16 cellular contexts compared by ENCODE assay signal in genomic region chr18:35968278-35968880, GRCh38.
A peak's percentile ranks its signal among the peaks of the same experiment; 100 is the strongest.
DNase-seq lines count a peak whose midpoint lies in the region; ATAC-seq and TF ChIP-seq lines count a peak whose summit lies in the region.
"Had no signal": no experiment of that assay in that cellular context is flagged by ENCODE, and none has a peak within 500 bp of the region (broad histone marks: within the 10 kb centered on the region; RNA-seq: fewer than 3 reads in every experiment).

No MANE protein-coding gene starts in this region.

- no peak for TF ChIP-seq CTCF in NB4 (IDR thresholded peaks at IDR 0.05; ENCODE audit: low read depth, low read length)

- peak overlapping the region; percentile 90 for H3K27ac Mint-ChIP-seq in activated naive CD4-positive, alpha-beta T cell treated with anti-CD3 and anti-CD28 coated beads, Interleukin-2, amount 50 U/mL, for 24 hours
- H3K27ac Mint-ChIP-seq in activated T-helper 17 cell treated with anti-CD3 and anti-CD28 coated beads, Interleukin-2, amount 50 U/mL, for 72 hours: peak overlapping the region; percentile 52
- H3K27ac Mint-ChIP-seq in stimulated activated memory B cell treated with anti-CD40 and anti-IgM and Interleukin-4, amounts not matched to agents 10 μg/mL and 1 μg/mL and 100 μg/mL, for 72 hours: peak overlapping the region; percentile 3
- H3K27ac Mint-ChIP-seq: brain; dendritic cell treated with granulocyte-macrophage colony-stimulating factor and Interleukin-4, amounts not matched to agents 40 ng/mL and 50 ng/mL, for 4 days had no signal

- no peaks in the 10 kb centered on the region for H3K9me3 Mint-ChIP-seq in activated naive CD4-positive, alpha-beta T cell treated with anti-CD3 and anti-CD28 coated beads, Interleukin-2, amount 50 U/mL, for 24 hours
- no peaks in the 10 kb centered on the region for H3K9me3 Mint-ChIP-seq in activated T-helper 17 cell treated with anti-CD3 and anti-CD28 coated beads, Interleukin-2, amount 50 U/mL, for 72 hours
- no peaks in the 10 kb centered on the region for H3K9me3 Mint-ChIP-seq in stimulated activated memory B cell treated with anti-CD40 and anti-IgM and Interleukin-4, amounts not matched to agents 10 μg/mL and 1 μg/mL and 100 μg/mL, for 72 hours
- H3K9me3 Mint-ChIP-seq: dendritic cell treated with granulocyte-macrophage colony-stimulating factor and Interleukin-4, amounts not matched to agents 40 ng/mL and 50 ng/mL, for 4 days had no signal

- H3K27me3 Mint-ChIP-seq in activated naive CD4-positive, alpha-beta T cell treated with anti-CD3 and anti-CD28 coated beads, Interleukin-2, amount 50 U/mL, for 24 hours: no peaks in the 10 kb centered on the region
- no peaks in the 10 kb centered on the region for H3K27me3 Mint-ChIP-seq in activated T-helper 17 cell treated with anti-CD3 and anti-CD28 coated beads, Interleukin-2, amount 50 U/mL, for 72 hours
- H3K27me3 Mint-ChIP-seq in stimulated activated memory B cell treated with anti-CD40 and anti-IgM and Interleukin-4, amounts not matched to agents 10 μg/mL and 1 μg/mL and 100 μg/mL, for 72 hours: no peaks in the 10 kb centered on the region
- H3K27me3 Mint-ChIP-seq: dendritic cell treated with granulocyte-macrophage colony-stimulating factor and Interleukin-4, amounts not matched to agents 40 ng/mL and 50 ng/mL, for 4 days had no signal

- H3K36me3 Mint-ChIP-seq in activated naive CD4-positive, alpha-beta T cell treated with anti-CD3 and anti-CD28 coated beads, Interleukin-2, amount 50 U/mL, for 24 hours: peaks cover 3% of the 10 kb centered on the region
- peaks cover 9% of the 10 kb centered on the region for H3K36me3 Mint-ChIP-seq in activated T-helper 17 cell treated with anti-CD3 and anti-CD28 coated beads, Interleukin-2, amount 50 U/mL, for 72 hours (ENCODE audit: low read depth)
- no peaks in the 10 kb centered on the region for H3K36me3 Mint-ChIP-seq in stimulated activated memory B cell treated with anti-CD40 and anti-IgM and Interleukin-4, amounts not matched to agents 10 μg/mL and 1 μg/mL and 100 μg/mL, for 72 hours

- ATAC-seq in activated T-helper 17 cell treated with anti-CD3 and anti-CD28 coated beads, Interleukin-2, amount 50 U/mL, for 72 hours (replicated peaks): no peak
- no peak for ATAC-seq in stimulated activated memory B cell treated with anti-CD40 and anti-IgM and Interleukin-4, amounts not matched to agents 10 μg/mL and 1 μg/mL and 100 μg/mL, for 72 hours
- ATAC-seq: gastroesophageal sphincter had no signal

- no peak for TF ChIP-seq POLR2A in NB4 (IDR thresholded peaks at IDR 0.05; ENCODE audit: extremely low read depth, insufficient read length)

- H3K4me3 ChIP-seq in NB4 (ENCODE audit: low read depth, low read length): no peak overlapping the region
- H3K4me3 ChIP-seq: gastroesophageal sphincter, left ventricle myocardium inferior, ovary had no signal

- no peak for DNase-seq in activated naive CD4-positive, alpha-beta T cell treated with Interleukin-2 at 50 U/mL for 16 hours
- peak; percentile 32 for DNase-seq in NB4 (ENCODE audit: low read depth)
- DNase-seq in UCSD-AML1 (lab: John Stamatoyannopoulos, UW; ENCODE audit: unreplicated experiment): no peak
- DNase-seq in NCI-H2029 (lab: John Stamatoyannopoulos, UW): no peak
- DNase-seq in NCI-H146 (lab: John Stamatoyannopoulos, UW): no peak
- DNase-seq: left ventricle myocardium inferior, NCI-H2081 treated with DMSO at 0.1 percent for 48 hours, NCI-H510A treated with DMSO at 0.1 percent for 48 hours, ovary, SK-N-SH had no signal

- peak overlapping the region; percentile 20 for H3K4me3 Mint-ChIP-seq in activated naive CD4-positive, alpha-beta T cell treated with anti-CD3 and anti-CD28 coated beads, Interleukin-2, amount 50 U/mL, for 24 hours
- peak overlapping the region; percentile 98 for H3K4me3 Mint-ChIP-seq in activated T-helper 17 cell treated with anti-CD3 and anti-CD28 coated beads, Interleukin-2, amount 50 U/mL, for 72 hours
- no peak overlapping the region for H3K4me3 Mint-ChIP-seq in stimulated activated memory B cell treated with anti-CD40 and anti-IgM and Interleukin-4, amounts not matched to agents 10 μg/mL and 1 μg/mL and 100 μg/mL, for 72 hours
- H3K4me3 Mint-ChIP-seq: dendritic cell treated with granulocyte-macrophage colony-stimulating factor and Interleukin-4, amounts not matched to agents 40 ng/mL and 50 ng/mL, for 4 days had no signal

- H3K4me1 Mint-ChIP-seq in activated naive CD4-positive, alpha-beta T cell treated with anti-CD3 and anti-CD28 coated beads, Interleukin-2, amount 50 U/mL, for 24 hours: peaks cover 48% of the 10 kb centered on the region
- peaks cover 27% of the 10 kb centered on the region for H3K4me1 Mint-ChIP-seq in activated T-helper 17 cell treated with anti-CD3 and anti-CD28 coated beads, Interleukin-2, amount 50 U/mL, for 72 hours
- peaks cover 32% of the 10 kb centered on the region for H3K4me1 Mint-ChIP-seq in stimulated activated memory B cell treated with anti-CD40 and anti-IgM and Interleukin-4, amounts not matched to agents 10 μg/mL and 1 μg/mL and 100 μg/mL, for 72 hours

Comparison
In these comparisons a context has a peak if more than half of its experiments do, and no peak if none do; other contexts are left out.
1. H3K27ac Mint-ChIP-seq: peak in every context shown above with its lines; median percentile 90 in activated naive CD4-positive, alpha-beta T cell treated with anti-CD3 and anti-CD28 coated beads, Interleukin-2, amount 50 U/mL, for 24 hours; 52 in activated T-helper 17 cell treated with anti-CD3 and anti-CD28 coated beads, Interleukin-2, amount 50 U/mL, for 72 hours; 3 in stimulated activated memory B cell treated with anti-CD40 and anti-IgM and Interleukin-4, amounts not matched to agents 10 μg/mL and 1 μg/mL and 100 μg/mL, for 72 hours.